In the genomic region with DNA sequence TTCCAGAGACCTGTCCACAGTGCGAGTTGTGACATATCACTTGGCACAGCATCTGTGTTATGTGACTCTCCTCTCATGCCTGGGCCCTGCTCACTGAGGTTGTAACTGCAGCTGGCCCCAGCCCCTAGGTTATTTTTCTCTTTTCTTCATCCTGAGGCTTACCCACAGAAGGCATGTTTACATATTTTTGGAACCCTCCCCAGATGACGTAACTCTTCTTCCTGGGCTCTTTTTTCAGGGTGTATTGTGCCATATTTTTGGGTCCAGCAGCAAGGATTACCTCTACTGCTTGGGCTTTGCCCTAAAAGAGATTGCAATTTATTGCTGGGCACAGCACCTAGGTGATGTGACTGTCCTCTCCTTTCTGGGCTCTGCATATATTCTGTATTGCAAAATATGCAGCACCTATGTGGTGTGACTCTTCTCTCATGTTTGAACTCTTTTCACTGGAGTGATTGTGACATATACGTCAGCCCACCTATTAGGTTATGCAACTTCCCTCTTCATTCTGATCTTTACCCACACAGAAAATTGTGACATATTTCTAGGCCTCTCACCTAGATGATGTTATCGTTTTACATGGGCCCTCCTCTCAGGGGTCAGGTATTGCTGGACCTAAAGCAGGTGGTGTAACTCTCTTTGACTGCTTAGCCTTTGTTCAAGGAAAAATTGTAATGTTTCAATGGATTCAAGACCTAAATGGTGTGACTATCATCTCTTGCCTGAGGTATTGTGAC, we compare ENCODE assay signal across 26 cellular contexts.
DNase-seq lines count a peak whose midpoint lies in the region; ATAC-seq, FAIRE-seq and TF ChIP-seq lines count a peak whose summit lies in the region.
"Had no signal": no experiment of that assay in that cellular context is flagged by ENCODE, and none has a peak within 500 bp of the region (broad histone marks: within the 10 kb centered on the region; RNA-seq: fewer than 3 reads in every experiment).

No MANE protein-coding gene starts in this region.

- H3K4me3 ChIP-seq in HepG2 (replicated peaks in 1 of 3; ENCODE audit: insufficient read depth in 1 of 3, low read depth in 2 of 3, low read length in 3 of 3) (no peak overlapping the region), kidney (ENCODE audit: low read length in 2 of 2) (no peak overlapping the region)
- H3K4me3 ChIP-seq: A549, BLaER1, GM12878, GM23338, HAP-1 had no signal

- H3K27ac ChIP-seq in HepG2 (ENCODE audit: extremely low read length, insufficient read depth, low read length) (no peak overlapping the region), kidney (ENCODE audit: low read depth in 2 of 2, low read length in 2 of 2) (no peak overlapping the region)
- H3K27ac ChIP-seq: A549, BLaER1, C4-2B had no signal

- no peak overlapping the region for H2AFZ ChIP-seq in HepG2 (ENCODE audit: low read length)
- H2AFZ ChIP-seq: GM23338 had no signal

- FAIRE-seq in HepG2 (lab: Jason Lieb, UNC) (no peak), kidney (lab: Jason Lieb, UNC) (no peak)
- FAIRE-seq: A549, D721Med, GM12878, GM19239 had no signal

- DNase-seq in AML-193 (lab: John Stamatoyannopoulos, UW) (peak; percentile 24 to 26), HuH-7.5 (ENCODE audit: low spot score) (peak; percentile 62), SKM-1 treated with dmso at 0.1 percent for 144 hours (lab: John Stamatoyannopoulos, UW; ENCODE audit: unreplicated experiment) (peak; percentile 39), HepG2 (ENCODE audit: low spot score) (peak; percentile 18), kidney (no peak), D341Med (ENCODE audit: low spot score) (no peak), NCI-H524 treated with DMSO at 0.1 percent for 48 hours (lab: John Stamatoyannopoulos, UW) (no peak)
- DNase-seq: 8988T; ACHN; Caco-2; CD4-positive, CD25-positive, alpha-beta regulatory T cell; CD8-positive, alpha-beta T cell; DMS 273 treated with DMSO at 0.1 percent for 48 hours; DMS79; EL; GDM1; HFFc6 had no signal

- POLR2A ChIA-PET in HepG2 (lab: Yijun Ruan, JAX): no interaction called here

- peaks cover 98% of the 10 kb centered on the region for H3K9me3 ChIP-seq in HepG2 (ENCODE audit: low read length)
- no peaks in the 10 kb centered on the region for H3K9me3 ChIP-seq in kidney (ENCODE audit: control insufficient read depth in 1 of 2, low read length in 2 of 2)
- H3K9me3 ChIP-seq: BLaER1, Caco-2, HAP-1 had no signal

- ATAC-seq in HepG2 (peak; percentile 52), GM21723 (IDR thresholded peaks at IDR 0.05; ENCODE audit: unreplicated experiment) (no peak)
- ATAC-seq: A549; CD8-positive, alpha-beta T cell; GM12878; GM23338 had no signal

- no peaks in the 10 kb centered on the region for H3K27me3 ChIP-seq in HepG2 (ENCODE audit: control insufficient read depth in 1 of 2, insufficient read depth in 2 of 2, low read length in 2 of 2)
- H3K27me3 ChIP-seq: BLaER1 had no signal

- in situ Hi-C loops in HepG2 (cut with HindIII; ENCODE audit: extremely low pct_ligation_motif_present, low pct_unique_long_range_greater_than_20kb): no loop called here

- TF ChIP-seq RAD21 in HepG2 (CRISPR knock-in tag; IDR thresholded peaks at IDR 0.05): no peak

- TF ChIP-seq POLR2A in HepG2 (IDR thresholded peaks at IDR 0.05; ENCODE audit: insufficient read depth in 1 of 2, low read depth in 2 of 2, low read length in 2 of 2): no peak

- WGBS in HepG2 (ENCODE audit: low lambda C conversion rate): 24% methylated on average over 4 of the region's 4 CpGs

- TF ChIP-seq EP300 in HepG2 (IDR thresholded peaks at IDR 0.05; ENCODE audit: low read depth in 2 of 2, low read length in 2 of 2) (no peak), HepG2 (CRISPR knock-in tag; IDR thresholded peaks at IDR 0.05; ENCODE audit: borderline replicate concordance) (no peak)

- TF ChIP-seq CTCF in HepG2 (CRISPR knock-in tag; IDR thresholded peaks at IDR 0.05) (no peak), kidney (IDR thresholded peaks at IDR 0.05; ENCODE audit: borderline replicate concordance, extremely low read depth, insufficient read depth) (no peak)

- BruUV-seq in HepG2 (replicated peaks; lab: Mats Ljungman, UMichigan): no TSS peak

- H3K4me1 ChIP-seq in HepG2 (ENCODE audit: insufficient read depth, low read length) (no peaks in the 10 kb centered on the region), kidney (ENCODE audit: control insufficient read depth in 1 of 2, insufficient read depth in 1 of 2, low read depth in 1 of 2, low read length in 2 of 2) (no peaks in the 10 kb centered on the region)
- H3K4me1 ChIP-seq: A549, BLaER1, Caco-2, HAP-1 had no signal

- no peak overlapping the region for H3K4me2 ChIP-seq in HepG2 (ENCODE audit: low read depth, low read length)
- H3K4me2 ChIP-seq: A549, BLaER1, GM23338 had no signal

- no peak overlapping the region for H3K9ac ChIP-seq in HepG2 (ENCODE audit: insufficient read depth, low read depth, low read length)
- H3K9ac ChIP-seq in kidney (ENCODE audit: low read length in 2 of 2): no peak overlapping the region
- H3K9ac ChIP-seq: BLaER1 had no signal

- H3K36me3 ChIP-seq in HepG2 (replicated peaks in 1 of 2; ENCODE audit: control insufficient read depth in 1 of 2, insufficient read depth in 2 of 2, low read length in 2 of 2) (no peaks in the 10 kb centered on the region), kidney (ENCODE audit: control insufficient read depth in 1 of 2, insufficient read depth in 2 of 2, low read length in 2 of 2) (no peaks in the 10 kb centered on the region)
- H3K36me3 ChIP-seq: BLaER1, HAP-1 had no signal

- H4K20me1 ChIP-seq in HepG2 (ENCODE audit: insufficient read depth, low read length): no peaks in the 10 kb centered on the region
- H4K20me1 ChIP-seq: BLaER1 had no signal

- intact Hi-C loops in HepG2 (cut with micrococcal nuclease; ENCODE audit: unreplicated experiment): no loop called here
- intact Hi-C loops in kidney (cut with DNase I): no loop called here

- no peaks in the 10 kb centered on the region for H3K79me2 ChIP-seq in HepG2 (ENCODE audit: insufficient read depth, low read length)

- CTCF ChIA-PET in HepG2 (lab: Yijun Ruan, JAX; ENCODE audit: low intra/inter-chr PET ratio, low total read pairs): no interaction called here

TF ChIP-seq in HepG2, 621 proteins besides CTCF, POLR2A, EP300 and RAD21:
- TF ChIP-seq THAP11 (CRISPR knock-in tag; IDR thresholded peaks at IDR 0.05) (no peak), CBX5 (CRISPR knock-in tag; IDR thresholded peaks at IDR 0.05; ENCODE audit: borderline replicate concordance) (no peak), CEBPB (IDR thresholded peaks at IDR 0.05; ENCODE audit: borderline replicate concordance, low read depth, low read length) (peak; percentile 89), CREB1 (IDR thresholded peaks at IDR 0.05) (no peak), CREB1 (CRISPR knock-in tag; IDR thresholded peaks at IDR 0.05) (peak; percentile 61), MTF1 (CRISPR knock-in tag; IDR thresholded peaks at IDR 0.05) (no peak), ZNF883 (CRISPR knock-in tag; IDR thresholded peaks at IDR 0.05; ENCODE audit: not compliant biosample characterization) (no peak), CEBPG (CRISPR knock-in tag; IDR thresholded peaks at IDR 0.05) (peak; percentile 50; the same call in 1 of the 2 replicates), TRIM24 (CRISPR knock-in tag; IDR thresholded peaks at IDR 0.05) (peak; percentile 63; the same call in 1 of the 2 replicates), ATF7 (IDR thresholded peaks at IDR 0.05) (peak; percentile 53), ATF7 (CRISPR knock-in tag; IDR thresholded peaks at IDR 0.05) (no peak), NR2C2 (CRISPR knock-in tag; IDR thresholded peaks at IDR 0.05; ENCODE audit: borderline replicate concordance) (no peak), MEIS1 (CRISPR knock-in tag; IDR thresholded peaks at IDR 0.05; ENCODE audit: borderline replicate concordance) (no peak), HNF4A (CRISPR knock-in tag; IDR thresholded peaks at IDR 0.05) (peak; percentile 32; the same call in 1 of the 2 replicates), ZNF660 (CRISPR knock-in tag; IDR thresholded peaks at IDR 0.05; ENCODE audit: borderline replicate concordance, low read depth) (no peak), RELA (CRISPR knock-in tag; IDR thresholded peaks at IDR 0.05) (no peak)
- TF ChIP-seq, protein P1, sequence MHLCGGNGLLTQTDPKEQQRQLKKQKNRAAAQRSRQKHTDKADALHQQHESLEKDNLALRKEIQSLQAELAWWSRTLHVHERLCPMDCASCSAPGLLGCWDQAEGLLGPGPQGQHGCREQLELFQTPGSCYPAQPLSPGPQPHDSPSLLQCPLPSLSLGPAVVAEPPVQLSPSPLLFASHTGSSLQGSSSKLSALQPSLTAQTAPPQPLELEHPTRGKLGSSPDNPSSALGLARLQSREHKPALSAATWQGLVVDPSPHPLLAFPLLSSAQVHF (CRISPR knock-in tag; IDR thresholded peaks at IDR 0.05): no peak

Comparison
In these comparisons a context has a peak if more than half of its experiments do, and no peak if none do; other contexts are left out.
1. DNase-seq: peak in AML-193 (2 of 2), HuH-7.5 (single experiment), SKM-1 treated with dmso at 0.1 percent for 144 hours (single experiment) and HepG2 (single experiment); none in kidney (single experiment), D341Med (single experiment) and NCI-H524 treated with DMSO at 0.1 percent for 48 hours (single experiment).